In genomic region chr7:16817536-16817935, GRCh38 we compare ENCODE assay signal across 10 cellular contexts. TPM values are rescaled to one million over a fixed set of nuclear protein-coding genes. Genes with fewer than 3 reads are reported as not detected.
A peak's percentile ranks its signal among the peaks of the same experiment; 100 is the strongest.
DNase-seq lines count a peak whose midpoint lies in the region; ATAC-seq and TF ChIP-seq lines count a peak whose summit lies in the region.
"Had no signal": no experiment of that assay in that cellular context is flagged by ENCODE, and none has a peak within 500 bp of the region (broad histone marks: within the 10 kb centered on the region; RNA-seq: fewer than 3 reads in every experiment).

No MANE protein-coding gene starts in this region.

- H3K4me1 ChIP-seq in osteoblast (ENCODE audit: insufficient read depth, low read length), result peaks cover 14% of the 10 kb centered on the region

- H3K9me3 ChIP-seq in osteoblast (ENCODE audit: low read depth, low read length), result no peaks in the 10 kb centered on the region

- no peak overlapping the region for H3K4me3 ChIP-seq in osteoblast (ENCODE audit: insufficient read depth, low read length)
- H3K4me3 ChIP-seq: coronary artery had no signal

- no peak overlapping the region for H3K27ac ChIP-seq in osteoblast (ENCODE audit: low read depth, low read length)
- H3K27ac ChIP-seq: coronary artery had no signal

- no peak overlapping the region for H2AFZ ChIP-seq in osteoblast (ENCODE audit: low read length)

- no peaks in the 10 kb centered on the region for H3K27me3 ChIP-seq in osteoblast (ENCODE audit: insufficient read depth, low read length)

- H3K36me3 ChIP-seq in osteoblast (ENCODE audit: insufficient read depth, low read length), result no peaks in the 10 kb centered on the region

- no peak overlapping the region for H3K4me2 ChIP-seq in osteoblast (ENCODE audit: insufficient read depth, low read length)

- H3K79me2 ChIP-seq in osteoblast (ENCODE audit: insufficient read depth, low read length), result no peaks in the 10 kb centered on the region

- peak; percentile 76 for DNase-seq in H4 (ENCODE audit: low spot score)
- DNase-seq in NCI-H69 (lab: John Stamatoyannopoulos, UW), result peak; percentile 71
- DNase-seq in dedifferentiated amniotic fluid mesenchymal stem cell (ENCODE audit: extremely low spot score), result peak; percentile 37
- DNase-seq in osteoblast (ENCODE audit: insufficient read length, low spot score, missing footprints), result peak; percentile 85
- no peak for DNase-seq in NCI-H2227 (lab: John Stamatoyannopoulos, UW; ENCODE audit: unreplicated experiment)
- DNase-seq in T1000 (lab: John Stamatoyannopoulos, UW), result no peak
- no peak for DNase-seq in activated CD4-positive, alpha-beta T cell treated with anti-CD3 and anti-CD28 coated beads for 1 hour
- DNase-seq: NCI-H187 treated with DMSO at 0.1 percent for 48 hours had no signal

- no peaks in the 10 kb centered on the region for H4K20me1 ChIP-seq in osteoblast (ENCODE audit: insufficient read depth, low read length)

- ATAC-seq in HG03378 (IDR thresholded peaks at IDR 0.05; ENCODE audit: unreplicated experiment), result no peak

- no peak for TF ChIP-seq CTCF in osteoblast (IDR thresholded peaks at IDR 0.05; ENCODE audit: extremely low read depth, low read depth, low read length)

RNA-seq across cellular contexts. Expression of gene AGR2, which starts 12.7 kb away (rescaled TPM):
- total RNA-seq in H4 (2014; rRNA removed; shearing (Covaris generic)), result not detected in 2 replicates
- total RNA-seq in osteoblast, result not detected in 2 replicates

Comparison
In these comparisons a context has a peak if more than half of its experiments do, and no peak if none do; other contexts are left out.
1. DNase-seq: peak in H4 (single experiment), NCI-H69 (single experiment), dedifferentiated amniotic fluid mesenchymal stem cell (single experiment) and osteoblast (single experiment); none in NCI-H2227 (single experiment), T1000 (single experiment) and activated CD4-positive, alpha-beta T cell treated with anti-CD3 and anti-CD28 coated beads for 1 hour (single experiment).